In the genomic region with DNA sequence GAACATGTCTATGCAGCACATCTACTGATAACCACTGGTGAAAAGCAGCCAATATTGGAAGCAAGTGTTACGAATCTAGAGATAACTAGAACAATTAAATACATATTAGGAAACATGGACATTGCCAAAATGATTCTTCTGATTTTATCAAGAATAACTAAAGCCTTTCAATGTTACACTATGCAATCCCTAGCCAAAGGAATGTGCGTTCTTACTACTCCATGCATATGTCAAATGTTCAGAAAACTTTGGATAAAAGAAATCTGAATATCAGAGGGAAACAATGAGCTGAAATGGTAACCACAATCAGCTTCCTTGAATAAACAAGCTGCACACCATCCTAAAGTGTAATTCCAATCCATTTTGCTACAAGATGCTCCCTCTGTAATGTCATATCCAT, we compare ENCODE assay signal across 23 cellular contexts. TPM values are rescaled to one million over a fixed set of nuclear protein-coding genes. Genes with fewer than 3 reads are reported as not detected.
"Had no signal": no experiment of that assay in that cellular context is flagged by ENCODE, and none has a peak within 500 bp of the region (broad histone marks: within the 10 kb centered on the region; RNA-seq: fewer than 3 reads in every experiment).

No MANE protein-coding gene starts in this region.

- H3K27me3 Mint-ChIP-seq: effector memory CD8-positive, alpha-beta T cell; naive thymus-derived CD4-positive, alpha-beta T cell; stimulated activated memory B cell treated with anti-CD40 and anti-IgM and Interleukin-4, amounts not matched to agents 10 μg/mL and 1 μg/mL and 100 μg/mL, for 72 hours had no signal

- H3K36me3 Mint-ChIP-seq: memory B cell; naive thymus-derived CD4-positive, alpha-beta T cell; stimulated activated memory B cell treated with anti-CD40 and anti-IgM and Interleukin-4, amounts not matched to agents 10 μg/mL and 1 μg/mL and 100 μg/mL, for 72 hours had no signal

- ATAC-seq: effector memory CD8-positive, alpha-beta T cell; gastroesophageal sphincter; heart left ventricle; naive thymus-derived CD4-positive, alpha-beta T cell; right lobe of liver; stimulated activated memory B cell treated with anti-CD40 and anti-IgM and Interleukin-4, amounts not matched to agents 10 μg/mL and 1 μg/mL and 100 μg/mL, for 72 hours had no signal

- H3K27ac ChIP-seq: ascending aorta, gastroesophageal sphincter, left ventricle myocardium inferior, neutrophil, parathyroid adenoma, right lobe of liver, spleen, WERI-Rb-1 had no signal

- H3K9me3 ChIP-seq: ascending aorta, gastroesophageal sphincter, heart left ventricle, left ventricle myocardium inferior, neutrophil, right lobe of liver, spleen had no signal

- H3K9ac ChIP-seq: parathyroid adenoma had no signal

- H3K4me3 Mint-ChIP-seq: effector memory CD8-positive, alpha-beta T cell; memory B cell; naive thymus-derived CD4-positive, alpha-beta T cell; stimulated activated memory B cell treated with anti-CD40 and anti-IgM and Interleukin-4, amounts not matched to agents 10 μg/mL and 1 μg/mL and 100 μg/mL, for 72 hours had no signal

- H3K27ac Mint-ChIP-seq: effector memory CD8-positive, alpha-beta T cell; memory B cell; naive thymus-derived CD4-positive, alpha-beta T cell; stimulated activated memory B cell treated with anti-CD40 and anti-IgM and Interleukin-4, amounts not matched to agents 10 μg/mL and 1 μg/mL and 100 μg/mL, for 72 hours had no signal

- H3K4me1 ChIP-seq: parathyroid adenoma, right lobe of liver, spleen had no signal

- H3K27me3 ChIP-seq: ascending aorta, gastroesophageal sphincter, heart left ventricle, neutrophil, right lobe of liver, spleen had no signal

- H2AFZ ChIP-seq: parathyroid adenoma had no signal

- H3K9me3 Mint-ChIP-seq: memory B cell; stimulated activated memory B cell treated with anti-CD40 and anti-IgM and Interleukin-4, amounts not matched to agents 10 μg/mL and 1 μg/mL and 100 μg/mL, for 72 hours had no signal

- H3K4me1 Mint-ChIP-seq: memory B cell; naive thymus-derived CD4-positive, alpha-beta T cell; stimulated activated memory B cell treated with anti-CD40 and anti-IgM and Interleukin-4, amounts not matched to agents 10 μg/mL and 1 μg/mL and 100 μg/mL, for 72 hours had no signal

- DNase-seq: activated CD4-positive, alpha-beta T cell treated with anti-CD3 and anti-CD28 coated beads for 1 hour; activated CD8-positive, alpha-beta memory T cell treated with anti-CD3 and anti-CD28 coated beads for 24 hours; activated CD8-positive, alpha-beta memory T cell treated with anti-CD3 and anti-CD28 coated beads, Interleukin-2, amount 50 U/mL, for 48 hours; activated effector memory CD4-positive, alpha-beta T cell treated with anti-CD3 and anti-CD28 coated beads, Interleukin-2, amount 50 U/mL, for 16 hours; activated naive CD4-positive, alpha-beta T cell treated with anti-CD3 and anti-CD28 coated beads, Interleukin-2, amount 50 U/mL, for 16 hours; activated T-cell treated with anti-CD3 and anti-CD28 coated beads, Interleukin-2, amount 50 U/mL, for 48 hours; cerebellar nuclear complex; effector memory CD8-positive, alpha-beta T cell; heart left ventricle; kidney glomerular epithelial cell; left ventricle myocardium inferior; naive thymus-derived CD4-positive, alpha-beta T cell; right lobe of liver; spleen; stimulated activated CD4-positive, alpha-beta T cell treated with anti-CD3 and anti-CD28 coated beads, Interleukin-4, amount 100 ng/mL, for 4 hours; WERI-Rb-1 had no signal

- H3K4me3 ChIP-seq: left ventricle myocardium inferior, right lobe of liver, spleen had no signal

- H3K36me3 ChIP-seq: ascending aorta, gastroesophageal sphincter, heart left ventricle, left ventricle myocardium inferior, neutrophil, right lobe of liver, spleen, WERI-Rb-1 had no signal

RNA-seq across cellular contexts. Expression of a gene that starts 0.9 kb away (rescaled TPM):
- total RNA-seq: naive thymus-derived CD4-positive, alpha-beta T cell; T-helper 2 cell treated with Interferon-gamma antibody and Interleukin-4, amounts not matched to agents 100 ng/mL and 5 ng/mL, for 36 hours had no signal
- polyA plus RNA-seq: naive thymus-derived CD4-positive, alpha-beta T cell had no signal
